8 cellular contexts compared by ENCODE assay signal in genomic region chr15:98649621-98649995, GRCh38. TPM values are rescaled to one million over a fixed set of nuclear protein-coding genes. Genes with fewer than 3 reads are reported as not detected.
A peak's percentile ranks its signal among the peaks of the same experiment; 100 is the strongest.
DNase-seq lines count a peak whose midpoint lies in the region; ATAC-seq and TF ChIP-seq lines count a peak whose summit lies in the region.

No MANE protein-coding gene starts in this region.

- intact Hi-C loops in A673 (cut with micrococcal nuclease; ENCODE audit: unreplicated experiment) = loop anchor here (2.0 to 5.0 kb wide), 2 partner anchors 207 to 218 kb away; no protein-coding TSS in a partner anchor

- CTCF ChIA-PET in A673 (lab: Charles Lee) = interaction anchor here (1.0 kb wide), 1 partner anchor 201 kb away, joined by 4 read pairs; no protein-coding TSS in a partner anchor

- TF ChIP-seq CTCF in A673 (conservative IDR thresholded peaks at IDR 0.05; ENCODE audit: low read depth, low read length) = no peak
- no peak; the same call in 1 of the 2 replicates for TF ChIP-seq CTCF in HFFc6 (IDR thresholded peaks at IDR 0.05)

- POLR2A ChIA-PET in A673 (lab: Charles Lee; ENCODE audit: low non-redundant PET) = no interaction called here

- no TSS peak for BruUV-seq in A673 (replicated peaks; lab: Mats Ljungman, UMichigan)

- peaks cover 41% of the 10 kb centered on the region for H3K4me1 Mint-ChIP-seq in HFFc6 (ENCODE audit: low read depth)
- peaks cover 21% of the 10 kb centered on the region for H3K4me1 Mint-ChIP-seq in memory B cell
- peaks cover 14 to 30% of the 10 kb centered on the region in 2 donors for H3K4me1 Mint-ChIP-seq in stimulated activated naive B cell treated with anti-CD40 and anti-IgM and Interleukin-4, amounts not matched to agents 10 μg/mL and 1 μg/mL and 100 μg/mL, for 72 hours

- ATAC-seq in memory B cell (ENCODE audit: low read depth) (no peak), GM19397 (IDR thresholded peaks at IDR 0.05; ENCODE audit: unreplicated experiment) (no peak), HG03460 (IDR thresholded peaks at IDR 0.05; ENCODE audit: unreplicated experiment) (no peak)
- ATAC-seq in stimulated activated naive B cell treated with anti-CD40 and anti-IgM and Interleukin-4, amounts not matched to agents 10 μg/mL and 1 μg/mL and 100 μg/mL, for 72 hours (replicated peaks) = no peak

- H3K36me3 Mint-ChIP-seq in HFFc6 (ENCODE audit: low read depth) = peaks cover 9% of the 10 kb centered on the region
- peaks cover 3% of the 10 kb centered on the region for H3K36me3 Mint-ChIP-seq in memory B cell
- H3K36me3 Mint-ChIP-seq in stimulated activated naive B cell treated with anti-CD40 and anti-IgM and Interleukin-4, amounts not matched to agents 10 μg/mL and 1 μg/mL and 100 μg/mL, for 72 hours = peaks cover 0 to 6% of the 10 kb centered on the region in 2 donors

- H3K4me3 ChIP-seq in A673 (ENCODE audit: low read depth, low read length, poor library complexity, severe bottlenecking) = peak overlapping the region; percentile 85

- no peaks in the 10 kb centered on the region for H3K36me3 ChIP-seq in A673 (ENCODE audit: insufficient read depth, low read length, poor library complexity, severe bottlenecking)

- peak overlapping the region; percentile 88 for H3K27ac ChIP-seq in A673 (ENCODE audit: low read depth, low read length, poor library complexity, severe bottlenecking)

- DNase-seq in A673 (ENCODE audit: low spot score) = peak; percentile 62
- DNase-seq in HFFc6 = no peak
- peak; percentile 68 for DNase-seq in activated CD4-positive, alpha-beta T cell treated with anti-CD3 and anti-CD28 coated beads for 48 hours
- peak; percentile 68 for DNase-seq in ecto neural progenitor cell (ENCODE audit: low spot score)
- peak; percentile 33 to 54 for DNase-seq in memory B cell (ENCODE audit: low spot score in 2 of 2)
- peak; percentile 18 for DNase-seq in stimulated activated naive B cell treated with anti-CD40 and anti-IgM and Interleukin-4, amounts not matched to agents 10 μg/mL and 1 μg/mL and 100 μg/mL, for 72 hours

- H3K27me3 Mint-ChIP-seq in HFFc6 (ENCODE audit: insufficient read depth) (peaks cover 8% of the 10 kb centered on the region; the same call in 1 of the 2 replicates), memory B cell (peaks cover 14% of the 10 kb centered on the region)
- peaks cover 28 to 37% of the 10 kb centered on the region in 2 donors for H3K27me3 Mint-ChIP-seq in stimulated activated naive B cell treated with anti-CD40 and anti-IgM and Interleukin-4, amounts not matched to agents 10 μg/mL and 1 μg/mL and 100 μg/mL, for 72 hours

- H3K4me1 ChIP-seq in A673 (ENCODE audit: insufficient read depth, low read length, poor library complexity, severe bottlenecking) = peaks cover 22% of the 10 kb centered on the region

- H3K4me3 Mint-ChIP-seq in HFFc6 = peak overlapping the region; percentile 96
- H3K4me3 Mint-ChIP-seq in memory B cell = peak overlapping the region; percentile 91
- H3K4me3 Mint-ChIP-seq in stimulated activated naive B cell treated with anti-CD40 and anti-IgM and Interleukin-4, amounts not matched to agents 10 μg/mL and 1 μg/mL and 100 μg/mL, for 72 hours = peak overlapping the region; percentile 88 to 92

- H3K27ac Mint-ChIP-seq in HFFc6 (peak overlapping the region; percentile 74), memory B cell (no peak overlapping the region)
- peak overlapping the region; percentile 82 for H3K27ac Mint-ChIP-seq in stimulated activated naive B cell treated with anti-CD40 and anti-IgM and Interleukin-4, amounts not matched to agents 10 μg/mL and 1 μg/mL and 100 μg/mL, for 72 hours

- no peaks in the 10 kb centered on the region for H3K9me3 Mint-ChIP-seq in HFFc6
- H3K9me3 Mint-ChIP-seq in memory B cell = peaks cover 2% of the 10 kb centered on the region
- H3K9me3 Mint-ChIP-seq in stimulated activated naive B cell treated with anti-CD40 and anti-IgM and Interleukin-4, amounts not matched to agents 10 μg/mL and 1 μg/mL and 100 μg/mL, for 72 hours = no peaks in the 10 kb centered on the region

- peaks cover 23% of the 10 kb centered on the region for H3K27me3 ChIP-seq in A673 (replicated peaks; ENCODE audit: insufficient read depth, low read depth, low read length, poor library complexity)

- no peaks in the 10 kb centered on the region for H3K9me3 ChIP-seq in A673 (ENCODE audit: low read depth, low read length, poor library complexity, severe bottlenecking)

RNA-seq across cellular contexts. Expression of gene IGF1R, which starts 1.3 kb away (rescaled TPM):
- 34.9 and 41.2 TPM in 2 replicates for total RNA-seq in A673 (2021)
- 10 to 100 TPM; 46.7 to 61.9 (median 50.1) TPM for total RNA-seq in HFFc6 (2021; fragmentation: NEBNext Ultra II Directional; extraction: Animal tissue kit (Norgen Biotek cat#: 25700))
